30 cellular contexts compared by ENCODE assay signal in the genomic region with DNA sequence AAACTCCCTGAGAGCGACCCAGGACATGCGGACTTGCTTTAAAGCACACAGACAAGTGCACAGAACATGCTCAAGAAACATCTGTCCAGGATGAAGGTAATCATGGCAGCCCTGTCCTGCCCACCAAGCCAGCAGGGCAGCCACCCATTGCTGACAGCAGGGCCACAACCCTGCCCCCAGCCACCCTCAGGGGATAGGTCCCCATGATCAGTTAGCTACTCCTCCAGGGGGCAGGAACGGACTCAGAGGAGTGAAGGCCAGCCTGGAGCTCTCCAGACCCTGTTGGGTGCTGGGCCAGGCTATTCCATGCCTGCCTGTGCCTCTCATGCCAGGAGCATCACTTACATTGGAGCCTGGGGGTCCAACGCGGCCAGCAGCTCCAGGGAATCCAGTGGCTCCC. TPM values are rescaled to one million over a fixed set of nuclear protein-coding genes. Genes with fewer than 3 reads are reported as not detected.
"Had no signal": no experiment of that assay in that cellular context is flagged by ENCODE, and none has a peak within 500 bp of the region (broad histone marks: within the 10 kb centered on the region; RNA-seq: fewer than 3 reads in every experiment).

No MANE protein-coding gene starts in this region.

- H3K36me3 ChIP-seq: ascending aorta, MG63, SJSA1 had no signal

- FAIRE-seq: bronchial epithelial cell, RCC 7860 had no signal

- DNase-seq: activated B cell treated with CpG ODN at 0.5 μM for 24 hours; activated CD4-positive, alpha-beta memory T cell treated with anti-CD3 and anti-CD28 coated beads for 36 hours; activated CD4-positive, alpha-beta T cell treated with anti-CD3 and anti-CD28 coated beads for 1 hour; activated CD4-positive, alpha-beta T cell treated with anti-CD3 and anti-CD28 coated beads, Interleukin-2, amount 10 ng/mL, durations not matched to agents 7 days and 5 days; activated CD8-positive, alpha-beta memory T cell treated with anti-CD3 and anti-CD28 coated beads for 24 hours; activated effector memory CD4-positive, alpha-beta T cell treated with anti-CD3 and anti-CD28 coated beads, Interleukin-2, amount 50 U/mL, for 16 hours; activated naive CD4-positive, alpha-beta T cell treated with Interleukin-2 at 50 U/mL for 16 hours; activated naive CD8-positive, alpha-beta T cell treated with anti-CD3 and anti-CD28 coated beads, Interleukin-2, amount 50 U/mL, for 24 hours; activated T-cell treated with anti-CD3 and anti-CD28 coated beads, Interleukin-2, amount 50 U/mL, for 4 hours; amniotic stem cell; body of pancreas; central memory CD4-positive, alpha-beta T cell; MG63; MV-4-11; NCI-H1092 treated with DMSO at 0.1 percent for 48 hours; NCI-H1436; NCI-H1694 treated with DMSO at 0.1 percent for 48 hours; NCI-H2029 treated with DMSO at 0.1 percent for 48 hours; NCI-H345; NCI-H510A; NCI-H526 treated with DMSO at 0.1 percent for 48 hours; PC-3; SHP77; T-helper 17 cell; T-helper 9 cell had no signal

- H3K4me3 ChIP-seq: ascending aorta, body of pancreas, MG63, SJSA1 had no signal

- H3K27me3 ChIP-seq: ascending aorta, body of pancreas, MG63, SJSA1 had no signal

- H3K4me1 ChIP-seq: ascending aorta, body of pancreas, SJSA1 had no signal

- ATAC-seq: activated naive CD4-positive, alpha-beta T cell treated with anti-CD3 and anti-CD28 coated beads, Interleukin-2, amount 50 U/mL, for 72 hours; activated naive CD8-positive, alpha-beta T cell treated with anti-CD3 and anti-CD28 coated beads, Interleukin-2, amount 50 U/mL, for 24 hours; activated T-cell treated with anti-CD3 and anti-CD28 coated beads, Interleukin-2, amount 50 U/mL, for 4 hours; body of pancreas; PC-3; T-helper 17 cell had no signal

- H3K27ac ChIP-seq: ascending aorta, body of pancreas, SJSA1 had no signal

- H3K9me3 ChIP-seq: ascending aorta, body of pancreas, MG63, SJSA1 had no signal

RNA-seq across cellular contexts. Expression of a gene that starts 25.1 kb away (rescaled TPM):
- total RNA-seq: activated B cell treated with CpG ODN at 0.5 μM for 24 hours; activated CD4-positive, alpha-beta memory T cell treated with anti-CD3 and anti-CD28 coated beads for 36 hours; activated CD4-positive, alpha-beta T cell treated with anti-CD3 and anti-CD28 coated beads, Interleukin-2, amount 10 ng/mL, durations not matched to agents 7 days and 5 days; activated naive CD4-positive, alpha-beta T cell treated with anti-CD3 and anti-CD28 coated beads, Interleukin-2, amount 50 U/mL, for 72 hours; ascending aorta; body of pancreas; SJSA1; T-helper 17 cell had no signal
